In the genomic region with DNA sequence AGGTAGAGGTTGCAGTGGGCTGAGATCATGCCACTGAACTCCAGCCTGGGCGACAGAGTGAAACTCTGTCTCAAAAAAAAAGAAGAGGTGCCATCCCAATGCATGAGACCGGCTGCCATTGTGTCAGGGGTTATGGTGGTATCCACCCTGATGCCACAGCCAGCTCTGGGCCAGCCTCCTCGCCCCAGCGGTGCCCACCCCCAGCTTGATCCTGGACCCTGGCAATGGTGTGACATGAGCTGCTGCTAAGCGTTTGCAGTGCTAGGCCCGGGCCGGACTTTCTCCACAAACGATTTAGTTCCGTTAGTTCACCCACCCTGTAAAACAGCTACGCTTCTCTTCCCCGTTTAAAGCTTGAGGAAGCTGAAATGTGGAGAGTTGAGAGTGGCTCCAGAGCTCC, we compare ENCODE assay signal across 1 cellular context.
TF ChIP-seq lines count a peak whose summit lies in the region.

No MANE protein-coding gene starts in this region.

TF ChIP-seq in IMR-90, 13 proteins besides CTCF, POLR2A, EP300 and RAD21:
- TF ChIP-seq FOS (IDR thresholded peaks at IDR 0.05; ENCODE audit: low read depth, low read length) (no peak), USF2 (IDR thresholded peaks at IDR 0.05; ENCODE audit: low read depth, low read length) (no peak), SMC3 (IDR thresholded peaks at IDR 0.05; ENCODE audit: low read depth, low read length) (no peak), CHD1 (IDR thresholded peaks at IDR 0.05; ENCODE audit: low read depth, low read length) (no peak), NFE2L2 (IDR thresholded peaks at IDR 0.05; ENCODE audit: low read depth, low read length) (no peak), MXI1 (IDR thresholded peaks at IDR 0.05; ENCODE audit: borderline replicate concordance, low read depth, low read length) (no peak), RCOR1 (IDR thresholded peaks at IDR 0.05; ENCODE audit: insufficient replicate concordance, low read length) (no peak), BHLHE40 (IDR thresholded peaks at IDR 0.05; ENCODE audit: low read depth, low read length) (no peak), MAFK (IDR thresholded peaks at IDR 0.05; ENCODE audit: low read depth, low read length) (no peak)
- TF ChIP-seq, protein P1, sequence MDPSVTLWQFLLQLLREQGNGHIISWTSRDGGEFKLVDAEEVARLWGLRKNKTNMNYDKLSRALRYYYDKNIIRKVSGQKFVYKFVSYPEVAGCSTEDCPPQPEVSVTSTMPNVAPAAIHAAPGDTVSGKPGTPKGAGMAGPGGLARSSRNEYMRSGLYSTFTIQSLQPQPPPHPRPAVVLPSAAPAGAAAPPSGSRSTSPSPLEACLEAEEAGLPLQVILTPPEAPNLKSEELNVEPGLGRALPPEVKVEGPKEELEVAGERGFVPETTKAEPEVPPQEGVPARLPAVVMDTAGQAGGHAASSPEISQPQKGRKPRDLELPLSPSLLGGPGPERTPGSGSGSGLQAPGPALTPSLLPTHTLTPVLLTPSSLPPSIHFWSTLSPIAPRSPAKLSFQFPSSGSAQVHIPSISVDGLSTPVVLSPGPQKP (IDR thresholded peaks at IDR 0.05; ENCODE audit: borderline replicate concordance, low read depth, low read length), result no peak
